ENCODE assay signal across 9 cellular contexts in the genomic region with DNA sequence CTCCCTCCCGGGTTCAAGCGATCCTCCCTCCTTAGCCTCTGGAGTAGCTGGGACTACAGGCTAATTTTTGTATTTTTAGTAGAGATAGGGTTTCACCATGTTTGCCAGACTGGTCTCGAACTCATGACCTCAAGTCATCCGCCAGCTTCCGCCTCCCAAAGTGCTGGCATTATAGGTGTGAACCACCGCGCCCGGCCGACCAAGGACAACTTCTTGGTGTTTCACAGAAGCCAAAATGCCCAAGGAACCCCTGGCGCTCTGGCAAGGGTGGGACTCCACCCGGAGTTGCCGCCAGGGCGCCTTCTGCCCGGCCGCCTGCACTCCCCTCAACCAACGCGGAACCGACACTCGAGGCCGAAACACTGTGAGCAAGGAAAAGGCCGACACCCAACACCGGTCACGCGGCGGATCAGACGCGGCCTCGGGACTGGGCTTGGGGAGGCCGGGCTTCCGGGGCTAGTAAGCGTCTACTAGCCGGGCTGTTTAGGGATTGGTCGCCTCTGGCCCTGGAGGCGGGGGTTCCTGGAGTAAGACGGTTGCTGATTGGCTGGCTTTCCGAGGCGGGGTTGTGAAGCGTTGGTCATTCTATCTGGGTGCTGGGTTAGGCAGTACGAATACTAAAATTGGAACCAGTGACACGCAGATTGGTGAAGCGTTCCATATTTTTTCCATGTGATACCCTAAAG. TPM values are rescaled to one million over a fixed set of nuclear protein-coding genes. Genes with fewer than 3 reads are reported as not detected.
A peak's percentile ranks its signal among the peaks of the same experiment; 100 is the strongest.
DNase-seq lines count a peak whose midpoint lies in the region; ATAC-seq and TF ChIP-seq lines count a peak whose summit lies in the region.
"Had no signal": no experiment of that assay in that cellular context is flagged by ENCODE, and none has a peak within 500 bp of the region (broad histone marks: within the 10 kb centered on the region; RNA-seq: fewer than 3 reads in every experiment).

No MANE protein-coding gene starts in this region.

- 12 to 22% (median 14%) methylated on average over 27 to 41 of the region's 41 CpGs for WGBS in spleen, 5 donors

- H3K4me3 Mint-ChIP-seq in CD14-positive monocyte = peak overlapping the region; percentile 10 to 60

- TF ChIP-seq CTCF in CD14-positive monocyte (IDR thresholded peaks at IDR 0.05) (peak; percentile 52), spleen (IDR thresholded peaks at IDR 0.05 in 8 of 11, conservative IDR thresholded peaks at IDR 0.05 in 3 of 11) (peak in 8 of 11 experiments; percentile 17 to 62 (median 52))

- H3K36me3 Mint-ChIP-seq in CD14-positive monocyte = no peaks in the 10 kb centered on the region

- ATAC-seq in GM21367 (IDR thresholded peaks at IDR 0.05; ENCODE audit: unreplicated experiment) = peak; percentile 85

- H3K27me3 Mint-ChIP-seq in CD14-positive monocyte (ENCODE audit: low read depth in 3 of 3) = peaks cover under 1 to 6% (median 3%) of the 10 kb centered on the region in 3 donors

- H3K27ac Mint-ChIP-seq in CD14-positive monocyte = peak overlapping the region; percentile 83 to 93 (median 91)

- no peak for TF ChIP-seq POLR2A in spleen (IDR thresholded peaks at IDR 0.05)

- no peaks in the 10 kb centered on the region for H3K27me3 ChIP-seq in spleen (replicated peaks in 1 of 7)

- intact Hi-C loops in CD14-positive monocyte (cut with micrococcal nuclease) (loop anchor here in 1 of 2 donors (10.0 kb wide), 1 partner anchor 94 kb away; no protein-coding TSS in a partner anchor), spleen (cut with DNase I; ENCODE audit: low total_unique reads) (no loop called here)

- H3K27ac ChIP-seq in spleen = peak overlapping the region; percentile 70 to 86 (median 84)
- H3K27ac ChIP-seq: KMS-11 had no signal

- DNase-seq in CD14-positive monocyte (ENCODE audit: low spot score) = peak; percentile 99
- peak; percentile 95 for DNase-seq in LoVo (ENCODE audit: low spot score)
- peak; percentile 81 to 83 for DNase-seq in activated CD4-positive, alpha-beta T cell treated with anti-CD3 and anti-CD28 coated beads for 4 hours
- peak; percentile 99 for DNase-seq in cerebellum (ENCODE audit: low spot score)
- DNase-seq in islet precursor cell = peak; percentile 95
- DNase-seq in spleen = peak; percentile 96
- DNase-seq in NCI-H446 (lab: John Stamatoyannopoulos, UW) = no peak

- no peaks in the 10 kb centered on the region for H3K9me3 ChIP-seq in spleen

- no peaks in the 10 kb centered on the region for H3K36me3 ChIP-seq in spleen

- H3K4me3 ChIP-seq in spleen = peak overlapping the region in 7 of 8 donors; percentile 6 to 61 (median 21)

- peaks cover 16% of the 10 kb centered on the region for H3K4me1 Mint-ChIP-seq in CD14-positive monocyte

- peaks cover 3 to 24% (median 11%) of the 10 kb centered on the region in 6 donors for H3K4me1 ChIP-seq in spleen

- H3K9me3 Mint-ChIP-seq in CD14-positive monocyte = peaks cover 0 to 5% (median 2%) of the 10 kb centered on the region in 7 donors

RNA-seq across cellular contexts. Expression of a gene that starts 7.7 kb away (rescaled TPM):
- polyA plus RNA-seq in CD14-positive monocyte = under 1 TPM; 0.06 to 0.09 TPM
- 0.27 TPM for total RNA-seq in cerebellum
- total RNA-seq in spleen = under 1 TPM in 4 of 7 donors, not detected in 3; 0.13 to 0.21 (median 0.17) TPM
- polyA plus RNA-seq in spleen = under 1 TPM; 0.09 to 0.13 (median 0.12) TPM

RNA-seq across cellular contexts. Expression of a gene that starts 16.3 kb away (rescaled TPM):
- polyA plus RNA-seq in CD14-positive monocyte = 10 to 100 TPM; 19.5 to 19.9 TPM
- 9.8 TPM for total RNA-seq in cerebellum
- total RNA-seq in spleen = 10 to 100 TPM in 4 of 7 donors, 1 to 10 TPM in 3; 8.1 to 17.9 (median 10.7) TPM
- 10 to 100 TPM in 2 of 3 donors, 1 to 10 TPM in 1; 7.4 to 17.5 (median 14.7) TPM for polyA plus RNA-seq in spleen

RNA-seq across cellular contexts. Expression of a gene that starts 16.8 kb away (rescaled TPM):
- polyA plus RNA-seq in CD14-positive monocyte = under 1 TPM in 1 of 2 donors, not detected in 1; 0.04 TPM
- not detected for total RNA-seq in cerebellum
- 1 to 10 TPM in 6 of 7 donors, under 1 TPM in 1; 0.60 to 3.1 (median 2.0) TPM for total RNA-seq in spleen
- under 1 TPM; 0.12 to 0.98 (median 0.61) TPM for polyA plus RNA-seq in spleen

RNA-seq across cellular contexts. Expression of a gene that starts 36.0 kb away (rescaled TPM):
- polyA plus RNA-seq in CD14-positive monocyte (10 to 100 TPM; 57.4 to 60.0 TPM), spleen (10 to 100 TPM; 17.9 to 29.1 (median 18.4) TPM)
- total RNA-seq in cerebellum (8.3 TPM), spleen (10 to 100 TPM; 16.8 to 36.5 (median 24.5) TPM)

Comparison
In these comparisons a context has a peak if more than half of its experiments do, and no peak if none do; other contexts are left out.
1. DNase-seq: peak in CD14-positive monocyte (single experiment), LoVo (single experiment), activated CD4-positive, alpha-beta T cell treated with anti-CD3 and anti-CD28 coated beads for 4 hours (2 of 2), cerebellum (single experiment), islet precursor cell (single experiment) and spleen (single experiment); none in NCI-H446 (0 of 2).